In the genomic region with DNA sequence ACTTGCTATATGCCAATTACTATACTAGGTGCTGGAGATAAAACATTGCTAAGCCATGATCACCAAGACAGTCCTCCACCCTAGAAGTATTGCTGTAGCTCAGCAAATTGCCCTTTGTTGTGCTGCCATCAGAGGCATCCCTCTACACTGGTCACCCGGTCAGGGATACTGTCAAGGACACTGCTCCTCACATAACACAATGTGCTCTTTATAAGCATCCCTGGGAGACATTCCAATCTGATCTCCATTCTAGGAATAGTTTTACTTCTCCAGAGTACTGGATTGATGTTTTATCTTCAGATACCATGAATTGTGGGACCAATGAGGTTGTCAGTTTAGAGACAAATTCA, we compare ENCODE assay signal across 1 cellular context.
TF ChIP-seq lines count a peak whose summit lies in the region.

No MANE protein-coding gene starts in this region.

TF ChIP-seq in H1, 55 proteins besides CTCF, POLR2A, EP300 and RAD21:
- TF ChIP-seq POLR2AphosphoS5 (IDR thresholded peaks at IDR 0.05; ENCODE audit: low read depth, low read length) (no peak), KDM1A (IDR thresholded peaks at IDR 0.05; ENCODE audit: borderline replicate concordance, low read length) (0 out of 2 replicates have a peak, but pooled peaks have one; percentile 10), FOSL1 (IDR thresholded peaks at IDR 0.05; ENCODE audit: insufficient read depth, low read depth, low read length) (no peak)
